Comparison of ENCODE assay signal across 1 cellular context in genomic region chr2:138215958-138216357, GRCh38.
TF ChIP-seq lines count a peak whose summit lies in the region.

No MANE protein-coding gene starts in this region.

TF ChIP-seq in GM23338, 12 proteins besides CTCF, POLR2A, EP300 and RAD21 (continued from another document):
- TF ChIP-seq, protein P1, sequence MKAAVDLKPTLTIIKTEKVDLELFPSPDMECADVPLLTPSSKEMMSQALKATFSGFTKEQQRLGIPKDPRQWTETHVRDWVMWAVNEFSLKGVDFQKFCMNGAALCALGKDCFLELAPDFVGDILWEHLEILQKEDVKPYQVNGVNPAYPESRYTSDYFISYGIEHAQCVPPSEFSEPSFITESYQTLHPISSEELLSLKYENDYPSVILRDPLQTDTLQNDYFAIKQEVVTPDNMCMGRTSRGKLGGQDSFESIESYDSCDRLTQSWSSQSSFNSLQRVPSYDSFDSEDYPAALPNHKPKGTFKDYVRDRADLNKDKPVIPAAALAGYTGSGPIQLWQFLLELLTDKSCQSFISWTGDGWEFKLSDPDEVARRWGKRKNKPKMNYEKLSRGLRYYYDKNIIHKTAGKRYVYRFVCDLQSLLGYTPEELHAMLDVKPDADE (IDR thresholded peaks at IDR 0.05), result no peak
- TF ChIP-seq ZNF114 (CRISPR knock-in tag; IDR thresholded peaks at IDR 0.05) (no peak), STAT1 (IDR thresholded peaks at IDR 0.05; ENCODE audit: unreplicated experiment) (no peak), JUNB (IDR thresholded peaks at IDR 0.05; ENCODE audit: unreplicated experiment) (no peak), NANOG (IDR thresholded peaks at IDR 0.05; ENCODE audit: borderline replicate concordance) (no peak), EZH2phosphoT487 (IDR thresholded peaks at IDR 0.05; ENCODE audit: unreplicated experiment) (no peak), ZNF331 (CRISPR knock-in tag; IDR thresholded peaks at IDR 0.05; ENCODE audit: low read depth) (no peak), CREB1 (CRISPR knock-in tag; IDR thresholded peaks at IDR 0.05; ENCODE audit: low read depth) (no peak)
- TF ChIP-seq, protein P2, sequence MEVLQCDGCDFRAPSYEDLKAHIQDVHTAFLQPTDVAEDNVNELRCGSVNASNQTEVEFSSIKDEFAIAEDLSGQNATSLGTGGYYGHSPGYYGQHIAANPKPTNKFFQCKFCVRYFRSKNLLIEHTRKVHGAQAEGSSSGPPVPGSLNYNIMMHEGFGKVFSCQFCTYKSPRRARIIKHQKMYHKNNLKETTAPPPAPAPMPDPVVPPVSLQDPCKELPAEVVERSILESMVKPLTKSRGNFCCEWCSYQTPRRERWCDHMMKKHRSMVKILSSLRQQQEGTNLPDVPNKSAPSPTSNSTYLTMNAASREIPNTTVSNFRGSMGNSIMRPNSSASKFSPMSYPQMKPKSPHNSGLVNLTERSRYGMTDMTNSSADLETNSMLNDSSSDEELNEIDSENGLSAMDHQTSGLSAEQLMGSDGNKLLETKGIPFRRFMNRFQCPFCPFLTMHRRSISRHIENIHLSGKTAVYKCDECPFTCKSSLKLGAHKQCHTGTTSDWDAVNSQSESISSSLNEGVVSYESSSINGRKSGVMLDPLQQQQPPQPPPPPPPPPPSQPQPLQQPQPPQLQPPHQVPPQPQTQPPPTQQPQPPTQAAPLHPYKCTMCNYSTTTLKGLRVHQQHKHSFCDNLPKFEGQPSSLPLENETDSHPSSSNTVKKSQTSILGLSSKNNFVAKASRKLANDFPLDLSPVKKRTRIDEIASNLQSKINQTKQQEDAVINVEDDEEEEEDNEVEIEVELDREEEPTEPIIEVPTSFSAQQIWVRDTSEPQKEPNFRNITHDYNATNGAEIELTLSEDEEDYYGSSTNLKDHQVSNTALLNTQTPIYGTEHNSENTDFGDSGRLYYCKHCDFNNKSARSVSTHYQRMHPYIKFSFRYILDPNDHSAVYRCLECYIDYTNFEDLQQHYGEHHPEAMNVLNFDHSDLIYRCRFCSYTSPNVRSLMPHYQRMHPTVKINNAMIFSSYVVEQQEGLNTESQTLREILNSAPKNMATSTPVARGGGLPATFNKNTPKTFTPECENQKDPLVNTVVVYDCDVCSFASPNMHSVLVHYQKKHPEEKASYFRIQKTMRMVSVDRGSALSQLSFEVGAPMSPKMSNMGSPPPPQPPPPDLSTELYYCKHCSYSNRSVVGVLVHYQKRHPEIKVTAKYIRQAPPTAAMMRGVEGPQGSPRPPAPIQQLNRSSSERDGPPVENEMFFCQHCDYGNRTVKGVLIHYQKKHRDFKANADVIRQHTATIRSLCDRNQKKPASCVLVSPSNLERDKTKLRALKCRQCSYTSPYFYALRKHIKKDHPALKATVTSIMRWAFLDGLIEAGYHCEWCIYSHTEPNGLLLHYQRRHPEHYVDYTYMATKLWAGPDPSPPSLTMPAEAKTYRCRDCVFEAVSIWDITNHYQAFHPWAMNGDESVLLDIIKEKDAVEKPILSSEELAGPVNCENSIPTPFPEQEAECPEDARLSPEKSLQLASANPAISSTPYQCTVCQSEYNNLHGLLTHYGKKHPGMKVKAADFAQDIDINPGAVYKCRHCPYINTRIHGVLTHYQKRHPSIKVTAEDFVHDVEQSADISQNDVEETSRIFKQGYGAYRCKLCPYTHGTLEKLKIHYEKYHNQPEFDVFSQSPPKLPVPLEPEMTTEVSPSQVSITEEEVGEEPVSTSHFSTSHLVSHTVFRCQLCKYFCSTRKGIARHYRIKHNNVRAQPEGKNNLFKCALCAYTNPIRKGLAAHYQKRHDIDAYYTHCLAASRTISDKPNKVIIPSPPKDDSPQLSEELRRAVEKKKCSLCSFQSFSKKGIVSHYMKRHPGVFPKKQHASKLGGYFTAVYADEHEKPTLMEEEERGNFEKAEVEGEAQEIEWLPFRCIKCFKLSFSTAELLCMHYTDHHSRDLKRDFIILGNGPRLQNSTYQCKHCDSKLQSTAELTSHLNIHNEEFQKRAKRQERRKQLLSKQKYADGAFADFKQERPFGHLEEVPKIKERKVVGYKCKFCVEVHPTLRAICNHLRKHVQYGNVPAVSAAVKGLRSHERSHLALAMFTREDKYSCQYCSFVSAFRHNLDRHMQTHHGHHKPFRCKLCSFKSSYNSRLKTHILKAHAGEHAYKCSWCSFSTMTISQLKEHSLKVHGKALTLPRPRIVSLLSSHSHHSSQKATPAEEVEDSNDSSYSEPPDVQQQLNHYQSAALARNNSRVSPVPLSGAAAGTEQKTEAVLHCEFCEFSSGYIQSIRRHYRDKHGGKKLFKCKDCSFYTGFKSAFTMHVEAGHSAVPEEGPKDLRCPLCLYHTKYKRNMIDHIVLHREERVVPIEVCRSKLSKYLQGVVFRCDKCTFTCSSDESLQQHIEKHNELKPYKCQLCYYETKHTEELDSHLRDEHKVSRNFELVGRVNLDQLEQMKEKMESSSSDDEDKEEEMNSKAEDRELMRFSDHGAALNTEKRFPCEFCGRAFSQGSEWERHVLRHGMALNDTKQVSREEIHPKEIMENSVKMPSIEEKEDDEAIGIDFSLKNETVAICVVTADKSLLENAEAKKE (CRISPR knock-in tag; IDR thresholded peaks at IDR 0.05), result no peak
